9 cellular contexts compared by ENCODE assay signal in genomic region chr16:77951788-77952187, GRCh38.
DNase-seq lines count a peak whose midpoint lies in the region; ATAC-seq and TF ChIP-seq lines count a peak whose summit lies in the region.
"Had no signal": no experiment of that assay in that cellular context is flagged by ENCODE, and none has a peak within 500 bp of the region (broad histone marks: within the 10 kb centered on the region; RNA-seq: fewer than 3 reads in every experiment).

No MANE protein-coding gene starts in this region.

- H3K36me3 ChIP-seq in brain microvascular endothelial cell (replicated peaks) (no peaks in the 10 kb centered on the region), ovary (no peaks in the 10 kb centered on the region)

- H3K4me3 ChIP-seq in brain microvascular endothelial cell (ENCODE audit: low read depth, low read length) (no peak overlapping the region), retinal pigment epithelial cell (ENCODE audit: low read length) (no peak overlapping the region), ovary (no peak overlapping the region)

- 5 to 17% (median 9%) methylated on average over 2 of the region's 2 CpGs for WGBS in ovary, 3 donors

- TF ChIP-seq CTCF in brain microvascular endothelial cell (IDR thresholded peaks at IDR 0.05; ENCODE audit: low read depth, low read length, missing control alignments): peak; percentile 47
- TF ChIP-seq CTCF in retinal pigment epithelial cell (conservative IDR thresholded peaks at IDR 0.05; ENCODE audit: low read depth, low read length): peak; percentile 58
- no peak for TF ChIP-seq CTCF in omental fat pad (IDR thresholded peaks at IDR 0.05)
- TF ChIP-seq CTCF in ovary (IDR thresholded peaks at IDR 0.05): no peak

- no peak for TF ChIP-seq POLR2A in ovary (IDR thresholded peaks at IDR 0.05)

- DNase-seq in NCI-H2196 (lab: John Stamatoyannopoulos, UW; ENCODE audit: unreplicated experiment): peak; percentile 11
- no peak for DNase-seq in NCI-H2196 treated with DMSO at 0.1 percent for 48 hours (lab: John Stamatoyannopoulos, UW; ENCODE audit: unreplicated experiment)
- peak; percentile 8 to 12 for DNase-seq in NCI-H187 (lab: John Stamatoyannopoulos, UW)
- no peak for DNase-seq in brain microvascular endothelial cell
- no peak for DNase-seq in retinal pigment epithelial cell (ENCODE audit: low read depth)
- DNase-seq in omental fat pad (ENCODE audit: low spot score): no peak
- no peak for DNase-seq in activated CD8-positive, alpha-beta memory T cell treated with anti-CD3 and anti-CD28 coated beads, Interleukin-2, amount 50 U/mL, for 4 hours
- DNase-seq in ovary: no peak
- DNase-seq: activated B cell treated with CpG ODN at 0.5 μM for 24 hours had no signal

- no peaks in the 10 kb centered on the region for H3K4me1 ChIP-seq in ovary (ENCODE audit: insufficient read depth)

- H3K27me3 ChIP-seq in brain microvascular endothelial cell (replicated peaks) (no peaks in the 10 kb centered on the region), ovary (no peaks in the 10 kb centered on the region)

- H3K9me3 ChIP-seq in ovary: no peaks in the 10 kb centered on the region

- TF ChIP-seq EP300 in ovary (IDR thresholded peaks at IDR 0.05): no peak

- intact Hi-C loops in ovary (cut with DNase I): no loop called here

- ATAC-seq in omental fat pad (ENCODE audit: low FRiP score): no peak

- in situ Hi-C loops in brain microvascular endothelial cell (cut with HindIII; ENCODE audit: low pct_ligation_motif_present, low sequenced_read_pairs): loop anchor here (25.0 kb wide), 1 partner anchor 264 kb away; no protein-coding TSS in a partner anchor

- no peak overlapping the region for H3K27ac ChIP-seq in brain microvascular endothelial cell
- H3K27ac ChIP-seq in ovary: no peak overlapping the region

Comparison
In these comparisons a context has a peak if more than half of its experiments do, and no peak if none do; other contexts are left out.
1. DNase-seq: peak in NCI-H2196 (single experiment) and NCI-H187 (2 of 2); none in NCI-H2196 treated with DMSO at 0.1 percent for 48 hours (single experiment), brain microvascular endothelial cell (single experiment), retinal pigment epithelial cell (single experiment), omental fat pad (single experiment), activated CD8-positive, alpha-beta memory T cell treated with anti-CD3 and anti-CD28 coated beads, Interleukin-2, amount 50 U/mL, for 4 hours (single experiment) and ovary (0 of 5).
2. CTCF ChIP-seq: peak in brain microvascular endothelial cell (single experiment) and retinal pigment epithelial cell (single experiment); none in omental fat pad (0 of 3) and ovary (0 of 3).